Comparison of ENCODE assay signal across 23 cellular contexts in genomic region chr14:99633913-99634312, GRCh38. TPM values are rescaled to one million over a fixed set of nuclear protein-coding genes. Genes with fewer than 3 reads are reported as not detected.
"Had no signal": no experiment of that assay in that cellular context is flagged by ENCODE, and none has a peak within 500 bp of the region (broad histone marks: within the 10 kb centered on the region; RNA-seq: fewer than 3 reads in every experiment).

No MANE protein-coding gene starts in this region.

- H3K79me2 ChIP-seq: parathyroid adenoma had no signal

- H3K4me1 ChIP-seq: parathyroid adenoma, psoas muscle, tibial nerve had no signal

- ATAC-seq: activated T-cell treated with anti-CD3 and anti-CD28 coated beads, Interleukin-2, amount 50 U/mL, for 72 hours; heart right ventricle; psoas muscle had no signal

- H3K9me3 ChIP-seq: esophagus squamous epithelium, heart right ventricle, psoas muscle, right atrium auricular region, tibial nerve had no signal

- H2AFZ ChIP-seq: parathyroid adenoma had no signal

- DNase-seq: activated CD4-positive, alpha-beta T cell treated with anti-CD3 and anti-CD28 coated beads for 4 hours; activated CD4-positive, alpha-beta T cell treated with anti-CD3 and anti-CD28 coated beads, Interleukin-2, amount 50 U/mL, for 4 hours; activated naive CD4-positive, alpha-beta T cell treated with Interleukin-2 at 50 U/mL for 16 hours; activated T-cell treated with anti-CD3 and anti-CD28 coated beads for 4 hours; activated T-cell treated with anti-CD3 and anti-CD28 coated beads, Interleukin-2, amount 50 U/mL, for 72 hours; anterior cingulate cortex; effector CD8-positive, alpha-beta T cell; esophagus squamous epithelium; foreskin melanocyte; heart right ventricle; nephron progenitor cell; nucleus accumbens; psoas muscle; stimulated activated CD4-positive, alpha-beta T cell treated with anti-CD3 and anti-CD28 coated beads, Interleukin-15, amount 100 ng/mL, for 24 hours; stimulated activated CD4-positive, alpha-beta T cell treated with anti-CD3 and anti-CD28 coated beads, Interleukin-2, amount 100 ng/mL, for 24 hours; stimulated activated naive CD4-positive, alpha-beta T cell had no signal

- H3K9ac ChIP-seq: parathyroid adenoma had no signal

- H3K27ac ChIP-seq: epithelial cell of prostate, esophagus squamous epithelium, heart right ventricle, parathyroid adenoma, psoas muscle, right atrium auricular region, tibial nerve, VCaP had no signal

- H3K36me3 ChIP-seq: esophagus squamous epithelium, heart right ventricle, right atrium auricular region, tibial nerve had no signal

- H3K27me3 ChIP-seq: esophagus squamous epithelium, heart right ventricle, right atrium auricular region, tibial nerve had no signal

- H3K4me3 ChIP-seq: esophagus squamous epithelium, heart right ventricle, psoas muscle, right atrium auricular region, tibial nerve had no signal

RNA-seq across cellular contexts. Expression of gene CYP46A1, which starts 50.2 kb away (rescaled TPM):
- total RNA-seq: bronchial epithelial cell, kidney epithelial cell had no signal
